In genomic region chr16:88650749-88651275, GRCh38 we compare ENCODE assay signal across 8 cellular contexts. TPM values are rescaled to one million over a fixed set of nuclear protein-coding genes. Genes with fewer than 3 reads are reported as not detected.
A peak's percentile ranks its signal among the peaks of the same experiment; 100 is the strongest.
DNase-seq lines count a peak whose midpoint lies in the region; ATAC-seq and TF ChIP-seq lines count a peak whose summit lies in the region.

Gene CYBA (minus strand): TSS chr16:88651053. CDS start chr16:88651013, 40 bp downstream.

- peaks cover 29% of the 10 kb centered on the region for H4K20me1 ChIP-seq in smooth muscle cell (ENCODE audit: low read depth)

- H3K4me3 ChIP-seq in CD4-positive, alpha-beta memory T cell (ENCODE audit: low read length in 2 of 2) = peak within 1 kb of the TSS; percentile 76 to 91
- H3K4me3 ChIP-seq in ascending aorta (peak within 1 kb of the TSS; percentile 63 to 84), iPS-15b (ENCODE audit: low read depth, low read length) (peak within 1 kb of the TSS; percentile 88), smooth muscle cell (peak within 1 kb of the TSS; percentile 92)

- TF ChIP-seq CTCF in ascending aorta (IDR thresholded peaks at IDR 0.05) (no peak), smooth muscle cell (IDR thresholded peaks at IDR 0.05; ENCODE audit: borderline replicate concordance, insufficient read depth, poor library complexity, severe bottlenecking) (no peak)

- H3K4me1 Mint-ChIP-seq in CD4-positive, alpha-beta memory T cell = peaks cover 7 to 26% (median 12%) of the 10 kb centered on the region in 4 donors
- H3K4me1 Mint-ChIP-seq in T-helper 1 cell treated with Interleukin-12 subunit alpha and Interleukin-12 subunit beta and Interleukin-4 antibody, amounts not matched to agents 30 μg/mL and 1 μg/mL, for 36 hours (ENCODE audit: low read depth) = peaks cover 13% of the 10 kb centered on the region

- DNase-seq in CD4-positive, alpha-beta memory T cell = peak; percentile 81 to 87 (median 84)
- DNase-seq in ascending aorta (ENCODE audit: low spot score in 2 of 2) (peak; percentile 43 to 87), smooth muscle cell (lab: John Stamatoyannopoulos, UW; ENCODE audit: unreplicated experiment) (peak; percentile 55), NCI-H748 treated with DMSO at 0.1 percent for 48 hours (lab: John Stamatoyannopoulos, UW) (no peak)

- intact Hi-C loops in CD4-positive, alpha-beta memory T cell (cut with micrococcal nuclease) = loop anchor here (1.0 to 2.0 kb wide), 6 partner anchors 12 to 81 kb away; partner anchors contain the start of genes MVD, SNAI3 and ZC3H18
- intact Hi-C loops in ascending aorta (cut with DNase I) = no loop called here

- H3F3A ChIP-seq in smooth muscle cell (ENCODE audit: low read depth) = no peaks in the 10 kb centered on the region

- H3K9ac ChIP-seq in iPS-15b (ENCODE audit: low read depth, low read length) (peak within 1 kb of the TSS; percentile 91), smooth muscle cell (ENCODE audit: low read depth) (peak within 1 kb of the TSS; percentile 75)

- H3K27me3 ChIP-seq in CD4-positive, alpha-beta memory T cell (ENCODE audit: insufficient read depth, low read length) = no peaks in the 10 kb centered on the region
- H3K27me3 ChIP-seq in ascending aorta (no peaks in the 10 kb centered on the region), iPS-15b (ENCODE audit: control insufficient read depth, insufficient read depth, low read length) (no peaks in the 10 kb centered on the region), smooth muscle cell (ENCODE audit: low read depth) (no peaks in the 10 kb centered on the region)

- peak; percentile 73 for ATAC-seq in GM19351 (IDR thresholded peaks at IDR 0.05; ENCODE audit: unreplicated experiment)
- peak; percentile 28 for ATAC-seq in HG03469 (IDR thresholded peaks at IDR 0.05; ENCODE audit: unreplicated experiment)

- H3K36me3 ChIP-seq in CD4-positive, alpha-beta memory T cell (ENCODE audit: insufficient read depth, low read length) = peaks cover 4% of the 10 kb centered on the region
- peaks cover 10 to 23% of the 10 kb centered on the region in 2 donors for H3K36me3 ChIP-seq in ascending aorta
- H3K36me3 ChIP-seq in iPS-15b (ENCODE audit: control insufficient read depth, insufficient read depth, low read length) = peaks cover 22% of the 10 kb centered on the region
- no peaks in the 10 kb centered on the region for H3K36me3 ChIP-seq in smooth muscle cell (ENCODE audit: low read depth)

- H3K4me2 ChIP-seq in smooth muscle cell = peak within 1 kb of the TSS; percentile 99

- POLR2A ChIA-PET in CD4-positive, alpha-beta memory T cell (lab: Charles Lee; ENCODE audit: partially characterized antibody) = interaction anchor here (0.6 to 6.1 kb wide), 15 partner anchors 11 to 130 kb away, joined by 3 to 66 read pairs (median 5); partner anchors contain the start of genes IL17C and MVD

- peaks cover 4 to 19% of the 10 kb centered on the region in 2 donors for H3K36me3 Mint-ChIP-seq in CD4-positive, alpha-beta memory T cell
- peaks cover 17% of the 10 kb centered on the region for H3K36me3 Mint-ChIP-seq in T-helper 1 cell treated with Interleukin-12 subunit alpha and Interleukin-12 subunit beta and Interleukin-4 antibody, amounts not matched to agents 30 μg/mL and 1 μg/mL, for 36 hours (ENCODE audit: low read depth)

- H3K79me2 ChIP-seq in smooth muscle cell (ENCODE audit: low read depth) = no peaks in the 10 kb centered on the region

- peak within 1 kb of the TSS; percentile 93 to 97 (median 95) for H3K27ac Mint-ChIP-seq in CD4-positive, alpha-beta memory T cell
- H3K27ac Mint-ChIP-seq in T-helper 1 cell treated with Interleukin-12 subunit alpha and Interleukin-12 subunit beta and Interleukin-4 antibody, amounts not matched to agents 30 μg/mL and 1 μg/mL, for 36 hours = peak within 1 kb of the TSS; percentile 96

- H3K27ac ChIP-seq in CD4-positive, alpha-beta memory T cell (ENCODE audit: low read depth, low read length) = peak within 1 kb of the TSS; percentile 91
- H3K27ac ChIP-seq in ascending aorta = peak within 1 kb of the TSS; percentile 17 to 60
- peak within 1 kb of the TSS; percentile 9 for H3K27ac ChIP-seq in smooth muscle cell (ENCODE audit: low read depth)

- H2AFZ ChIP-seq in smooth muscle cell (ENCODE audit: low read depth) = no peak within 1 kb of the TSS

- no peaks in the 10 kb centered on the region for H3K27me3 Mint-ChIP-seq in CD4-positive, alpha-beta memory T cell
- no peaks in the 10 kb centered on the region for H3K27me3 Mint-ChIP-seq in T-helper 1 cell treated with Interleukin-12 subunit alpha and Interleukin-12 subunit beta and Interleukin-4 antibody, amounts not matched to agents 30 μg/mL and 1 μg/mL, for 36 hours (ENCODE audit: low read depth)

- CTCF ChIA-PET in CD4-positive, alpha-beta memory T cell (lab: Charles Lee; ENCODE audit: partially characterized antibody) = interaction anchor here (0.8 to 1.0 kb wide), 2 partner anchors 34 to 35 kb away, joined by 3 read pairs; no protein-coding TSS in a partner anchor

- peak within 1 kb of the TSS; percentile 89 to 93 (median 91) for H3K4me3 Mint-ChIP-seq in CD4-positive, alpha-beta memory T cell
- H3K4me3 Mint-ChIP-seq in T-helper 1 cell treated with Interleukin-12 subunit alpha and Interleukin-12 subunit beta and Interleukin-4 antibody, amounts not matched to agents 30 μg/mL and 1 μg/mL, for 36 hours = peak within 1 kb of the TSS; percentile 89

- WGBS in smooth muscle cell (ENCODE audit: low lambda C conversion rate) = 0% methylated on average over 19 of the region's 41 CpGs

- peaks cover 28% of the 10 kb centered on the region for H3K4me1 ChIP-seq in CD4-positive, alpha-beta memory T cell (ENCODE audit: insufficient read depth, low read length)
- H3K4me1 ChIP-seq in ascending aorta (peaks cover 0 to 11% of the 10 kb centered on the region in 2 donors), iPS-15b (ENCODE audit: control insufficient read depth, insufficient read depth, low read length) (peaks cover 4% of the 10 kb centered on the region), smooth muscle cell (ENCODE audit: low read depth) (peaks cover 5% of the 10 kb centered on the region)

- no peaks in the 10 kb centered on the region for H3K9me3 ChIP-seq in CD4-positive, alpha-beta memory T cell (ENCODE audit: control insufficient read depth in 1 of 2, low read length in 2 of 2)
- no peaks in the 10 kb centered on the region for H3K9me3 ChIP-seq in ascending aorta
- H3K9me3 ChIP-seq in iPS-15b (ENCODE audit: control insufficient read depth, insufficient read depth, low read length) = no peaks in the 10 kb centered on the region
- no peaks in the 10 kb centered on the region for H3K9me3 ChIP-seq in smooth muscle cell (replicated peaks; ENCODE audit: low read depth)

- H3K9me3 Mint-ChIP-seq in CD4-positive, alpha-beta memory T cell = no peaks in the 10 kb centered on the region
- no peaks in the 10 kb centered on the region for H3K9me3 Mint-ChIP-seq in T-helper 1 cell treated with Interleukin-12 subunit alpha and Interleukin-12 subunit beta and Interleukin-4 antibody, amounts not matched to agents 30 μg/mL and 1 μg/mL, for 36 hours

RNA-seq across cellular contexts. Expression of gene CYBA, which starts in this region (rescaled TPM):
- total RNA-seq in CD4-positive, alpha-beta memory T cell = 100 to 1,000 TPM; 383 to 386 TPM
- 1,000 to 10,000 TPM in 1 of 2 donors, 100 to 1,000 TPM in 1; 689 to 1,286 TPM for polyA plus RNA-seq in CD4-positive, alpha-beta memory T cell
- total RNA-seq in ascending aorta (361 TPM), smooth muscle cell (158 and 181 TPM in 2 replicates)
- 388 and 490 TPM in 2 replicates for polyA plus RNA-seq in smooth muscle cell

Comparison
In these comparisons a context has a peak if more than half of its experiments do, and no peak if none do; other contexts are left out.
1. H3K27ac ChIP-seq: peak in every context shown above with its lines; median percentile 91 in CD4-positive, alpha-beta memory T cell; 38 in ascending aorta; 9 in smooth muscle cell.